ENCODE assay signal across 12 cellular contexts in genomic region chr1:222167896-222168295, GRCh38.
"Had no signal": no experiment of that assay in that cellular context is flagged by ENCODE, and none has a peak within 500 bp of the region (broad histone marks: within the 10 kb centered on the region; RNA-seq: fewer than 3 reads in every experiment).

No MANE protein-coding gene starts in this region.

- H3K4me3 ChIP-seq: heart right ventricle, neural progenitor cell, pancreas, skin epidermis, tibial artery, uterus had no signal

- DNase-seq: activated CD8-positive, alpha-beta memory T cell treated with anti-CD3 and anti-CD28 coated beads, Interleukin-2, amount 50 U/mL, for 48 hours; activated CD8-positive, alpha-beta T cell treated with anti-CD3 and anti-CD28 coated beads, Interleukin-2, amount 10 ng/mL, durations not matched to agents 7 days and 5 days; activated naive CD8-positive, alpha-beta T cell treated with anti-CD3 and anti-CD28 coated beads, Interleukin-2, amount 10 ng/mL, durations not matched to agents 7 days and 5 days; dermis blood vessel endothelial cell; endodermal cell; heart right ventricle; pancreas; T-helper 1 cell; tibial artery; uterus had no signal
